ENCODE assay signal across 18 cellular contexts in the genomic region with DNA sequence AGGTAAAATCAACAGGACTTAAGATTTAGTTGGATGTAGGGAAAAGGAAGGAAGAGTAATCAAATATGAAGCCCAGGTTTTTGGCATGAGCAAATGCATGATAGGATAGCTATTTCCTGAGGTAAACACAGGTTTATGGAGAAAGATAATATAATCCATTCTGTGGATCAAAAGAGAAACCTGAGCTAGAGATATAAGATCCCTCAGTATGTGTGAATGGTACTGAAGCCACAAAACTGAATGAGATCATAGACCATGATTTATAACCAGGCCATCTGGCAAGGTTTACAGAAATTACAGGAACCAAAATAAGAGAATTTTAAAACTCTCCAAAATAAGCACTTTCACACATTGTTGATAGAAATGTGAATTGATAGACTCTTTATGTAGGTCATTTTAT. TPM values are rescaled to one million over a fixed set of nuclear protein-coding genes. Genes with fewer than 3 reads are reported as not detected.
DNase-seq lines count a peak whose midpoint lies in the region; ATAC-seq lines count a peak whose summit lies in the region.
"Had no signal": no experiment of that assay in that cellular context is flagged by ENCODE, and none has a peak within 500 bp of the region (broad histone marks: within the 10 kb centered on the region; RNA-seq: fewer than 3 reads in every experiment).

No MANE protein-coding gene starts in this region.

- ATAC-seq in left colon, result peak; percentile 30
- ATAC-seq: naive thymus-derived CD8-positive, alpha-beta T cell had no signal

- H3K27me3 ChIP-seq in adipocyte (replicated peaks; ENCODE audit: control insufficient read depth, insufficient read depth, low read length), result no peaks in the 10 kb centered on the region
- H3K27me3 ChIP-seq: BLaER1, thyroid gland had no signal

- no peak overlapping the region for H3K9ac ChIP-seq in adipocyte (ENCODE audit: low read length)
- H3K9ac ChIP-seq: BLaER1 had no signal

- DNase-seq in Daoy (ENCODE audit: low read depth) (peak; percentile 55), MV-4-11 (lab: John Stamatoyannopoulos, UW) (peak; percentile 36), adipocyte (ENCODE audit: low read depth) (peak; percentile 16), left colon (no peak), KBM-7 (no peak), C1 segment of cervical spinal cord (lab: John Stamatoyannopoulos, UW) (no peak), NCI-H748 treated with DMSO at 0.1 percent for 48 hours (lab: John Stamatoyannopoulos, UW) (no peak), midbrain (lab: John Stamatoyannopoulos, UW) (no peak)
- DNase-seq: activated B cell treated with CpG ODN at 0.5 μM for 24 hours; activated naive CD4-positive, alpha-beta T cell treated with anti-CD3 and anti-CD28 coated beads, Interleukin-2, amount 10 ng/mL, durations not matched to agents 7 days and 5 days; central memory CD4-positive, alpha-beta T cell; DMS79 treated with DMSO at 0.1 percent for 48 hours; head of caudate nucleus; naive thymus-derived CD8-positive, alpha-beta T cell; stimulated activated CD4-positive, alpha-beta T cell treated with anti-CD3 and anti-CD28 coated beads, Interleukin-1b, Interleukin-23, amount 100 ng/mL, for 48 hours; thyroid gland had no signal

- H3K9me3 ChIP-seq in adipocyte (ENCODE audit: control insufficient read depth, low read length), result no peaks in the 10 kb centered on the region
- H3K9me3 ChIP-seq: thyroid gland had no signal

- intact Hi-C loops in left colon (cut with DNase I, micrococcal nuclease), result no loop called here

- H3K4me1 ChIP-seq in adipocyte (ENCODE audit: control insufficient read depth, insufficient read depth, low read length), result peaks cover 29% of the 10 kb centered on the region
- H3K4me1 ChIP-seq: BLaER1 had no signal

- H3K4me3 ChIP-seq in adipocyte (ENCODE audit: low read length), result no peak overlapping the region
- H3K4me3 ChIP-seq: BLaER1, thyroid gland had no signal

- in situ Hi-C loops in KBM-7 (cut with MboI; ENCODE audit: low pct_unique_long_range_greater_than_20kb, low sequenced_read_pairs), result no loop called here

- H3K36me3 ChIP-seq in adipocyte (ENCODE audit: control insufficient read depth, insufficient read depth, low read length, severe bottlenecking), result no peaks in the 10 kb centered on the region
- H3K36me3 ChIP-seq: BLaER1, thyroid gland had no signal

RNA-seq across cellular contexts. Expression of gene ECM2, which starts 28.7 kb away (rescaled TPM):
- 0.15 and 0.17 TPM in 2 replicates for total RNA-seq in Daoy (2014; rRNA removed; shearing (Covaris generic))
- 1 to 10 TPM; 1.1 to 2.9 TPM for total RNA-seq in left colon
- total RNA-seq: activated B cell treated with CpG ODN at 0.5 μM for 24 hours; naive thymus-derived CD8-positive, alpha-beta T cell; OCI-LY7 had no signal

Comparison
In these comparisons a context has a peak if more than half of its experiments do, and no peak if none do; other contexts are left out.
1. DNase-seq: peak in Daoy (single experiment), MV-4-11 (single experiment) and adipocyte (single experiment); none in left colon (0 of 2), KBM-7 (single experiment), C1 segment of cervical spinal cord (0 of 14), NCI-H748 treated with DMSO at 0.1 percent for 48 hours (single experiment) and midbrain (single experiment).